In the genomic region with DNA sequence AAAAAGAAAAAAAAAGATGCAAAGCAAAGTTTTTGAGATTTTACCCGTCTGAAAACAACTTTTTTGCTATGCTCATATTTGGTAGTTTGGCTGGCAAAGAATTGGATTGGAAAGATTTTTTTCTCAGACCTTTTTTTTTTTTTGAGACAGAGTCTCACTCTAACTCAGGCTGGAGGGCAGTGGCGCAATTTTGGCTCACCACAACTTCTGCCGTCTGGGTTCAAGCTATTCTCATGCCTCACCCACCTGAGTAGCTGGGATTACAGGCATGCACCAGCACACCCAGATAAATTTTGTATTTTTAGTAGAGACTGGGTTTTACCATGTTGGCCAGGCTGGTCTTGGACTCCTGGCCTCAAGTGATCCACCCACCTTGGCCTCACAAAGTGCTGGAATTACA, we compare ENCODE assay signal across 16 cellular contexts.
"Had no signal": no experiment of that assay in that cellular context is flagged by ENCODE, and none has a peak within 500 bp of the region (broad histone marks: within the 10 kb centered on the region; RNA-seq: fewer than 3 reads in every experiment).

No MANE protein-coding gene starts in this region.

- H3K4me3 ChIP-seq: ascending aorta, prostate gland, right lobe of liver, spleen had no signal

- H3K36me3 ChIP-seq: ascending aorta, prostate gland, right lobe of liver, spleen, WERI-Rb-1 had no signal

- ATAC-seq: activated CD8-positive, alpha-beta T cell treated with anti-CD3 and anti-CD28 coated beads for 36 hours; activated T-cell treated with anti-CD3 and anti-CD28 coated beads, Interleukin-2, amount 50 U/mL, for 72 hours; foreskin keratinocyte; left colon; naive thymus-derived CD4-positive, alpha-beta T cell; right lobe of liver; stimulated activated memory B cell treated with anti-CD40 and anti-IgM and Interleukin-4, amounts not matched to agents 10 μg/mL and 1 μg/mL and 100 μg/mL, for 72 hours had no signal

- H3K9me3 ChIP-seq: ascending aorta, prostate gland, right lobe of liver, spleen had no signal

- DNase-seq: activated CD4-positive, alpha-beta T cell treated with anti-CD3 and anti-CD28 coated beads for 4 hours; activated CD8-positive, alpha-beta memory T cell treated with anti-CD3 and anti-CD28 coated beads, Interleukin-2, amount 50 U/mL, for 4 hours; activated CD8-positive, alpha-beta T cell treated with anti-CD3 and anti-CD28 coated beads for 36 hours; activated naive CD8-positive, alpha-beta T cell treated with anti-CD3 and anti-CD28 coated beads, Interleukin-2, amount 10 ng/mL, durations not matched to agents 7 days and 5 days; activated T-cell treated with anti-CD3 and anti-CD28 coated beads, Interleukin-2, amount 50 U/mL, for 72 hours; foreskin keratinocyte; left colon; naive thymus-derived CD4-positive, alpha-beta T cell; right lobe of liver; spleen; stimulated activated CD4-positive, alpha-beta T cell treated with anti-CD3 and anti-CD28 coated beads, Interleukin-1b, Interleukin-23, amount 100 ng/mL, for 48 hours; WERI-Rb-1 had no signal

- H3K4me1 Mint-ChIP-seq: activated naive CD8-positive, alpha-beta T cell treated with anti-CD3 and anti-CD28 coated beads, Interleukin-2, amount 10 ng/mL, durations not matched to agents 7 days and 5 days; stimulated activated memory B cell treated with anti-CD40 and anti-IgM and Interleukin-4, amounts not matched to agents 10 μg/mL and 1 μg/mL and 100 μg/mL, for 72 hours had no signal

- H3K27me3 ChIP-seq: ascending aorta, foreskin keratinocyte, right lobe of liver, spleen had no signal

- H3K9me3 Mint-ChIP-seq: activated CD8-positive, alpha-beta T cell treated with anti-CD3 and anti-CD28 coated beads for 36 hours; activated naive CD8-positive, alpha-beta T cell treated with anti-CD3 and anti-CD28 coated beads, Interleukin-2, amount 10 ng/mL, durations not matched to agents 7 days and 5 days; activated T-cell treated with anti-CD3 and anti-CD28 coated beads, Interleukin-2, amount 50 U/mL, for 72 hours; naive thymus-derived CD4-positive, alpha-beta T cell; stimulated activated memory B cell treated with anti-CD40 and anti-IgM and Interleukin-4, amounts not matched to agents 10 μg/mL and 1 μg/mL and 100 μg/mL, for 72 hours; type B pancreatic cell had no signal

- H3K27ac ChIP-seq: ascending aorta, foreskin keratinocyte, prostate gland, right lobe of liver, spleen, WERI-Rb-1 had no signal

- H3K4me1 ChIP-seq: ascending aorta, prostate gland, right lobe of liver, spleen had no signal

- H3K4me3 Mint-ChIP-seq: activated CD8-positive, alpha-beta T cell treated with anti-CD3 and anti-CD28 coated beads for 36 hours; activated naive CD8-positive, alpha-beta T cell treated with anti-CD3 and anti-CD28 coated beads, Interleukin-2, amount 10 ng/mL, durations not matched to agents 7 days and 5 days; activated T-cell treated with anti-CD3 and anti-CD28 coated beads, Interleukin-2, amount 50 U/mL, for 72 hours; naive thymus-derived CD4-positive, alpha-beta T cell; stimulated activated memory B cell treated with anti-CD40 and anti-IgM and Interleukin-4, amounts not matched to agents 10 μg/mL and 1 μg/mL and 100 μg/mL, for 72 hours; type B pancreatic cell had no signal

- H3K27me3 Mint-ChIP-seq: activated CD8-positive, alpha-beta T cell treated with anti-CD3 and anti-CD28 coated beads for 36 hours; type B pancreatic cell had no signal

- H3K36me3 Mint-ChIP-seq: activated naive CD8-positive, alpha-beta T cell treated with anti-CD3 and anti-CD28 coated beads, Interleukin-2, amount 10 ng/mL, durations not matched to agents 7 days and 5 days; naive thymus-derived CD4-positive, alpha-beta T cell; stimulated activated memory B cell treated with anti-CD40 and anti-IgM and Interleukin-4, amounts not matched to agents 10 μg/mL and 1 μg/mL and 100 μg/mL, for 72 hours; type B pancreatic cell had no signal

- H3K27ac Mint-ChIP-seq: activated CD8-positive, alpha-beta T cell treated with anti-CD3 and anti-CD28 coated beads for 36 hours; activated naive CD8-positive, alpha-beta T cell treated with anti-CD3 and anti-CD28 coated beads, Interleukin-2, amount 10 ng/mL, durations not matched to agents 7 days and 5 days; activated T-cell treated with anti-CD3 and anti-CD28 coated beads, Interleukin-2, amount 50 U/mL, for 72 hours; naive thymus-derived CD4-positive, alpha-beta T cell; stimulated activated memory B cell treated with anti-CD40 and anti-IgM and Interleukin-4, amounts not matched to agents 10 μg/mL and 1 μg/mL and 100 μg/mL, for 72 hours; type B pancreatic cell had no signal
